ENCODE assay signal across 9 cellular contexts in genomic region chr15:52010633-52011595, GRCh38. TPM values are rescaled to one million over a fixed set of nuclear protein-coding genes. Genes with fewer than 3 reads are reported as not detected.
DNase-seq lines count a peak whose midpoint lies in the region; ATAC-seq and TF ChIP-seq lines count a peak whose summit lies in the region.
"Had no signal": no experiment of that assay in that cellular context is flagged by ENCODE, and none has a peak within 500 bp of the region (broad histone marks: within the 10 kb centered on the region; RNA-seq: fewer than 3 reads in every experiment).

No MANE protein-coding gene starts in this region.

- peak overlapping the region; percentile 39 for H3K4me2 ChIP-seq in GM23248 (ENCODE audit: unreplicated experiment)
- H3K4me2 ChIP-seq in mesenchymal stem cell (ENCODE audit: low read length, poor library complexity, severe bottlenecking): no peak overlapping the region

- H3K4me1 ChIP-seq in GM23248 (ENCODE audit: insufficient read depth): peaks cover 22% of the 10 kb centered on the region
- peaks cover 1% of the 10 kb centered on the region for H3K4me1 ChIP-seq in mesenchymal stem cell (ENCODE audit: control insufficient read depth, insufficient read depth, low read depth, low read length)
- no peaks in the 10 kb centered on the region for H3K4me1 ChIP-seq in tibial artery

- H3F3A ChIP-seq in GM23248 (ENCODE audit: insufficient read depth): peaks cover 33% of the 10 kb centered on the region

- H3K4me3 ChIP-seq in GM23248: no peak overlapping the region
- no peak overlapping the region for H3K4me3 ChIP-seq in mesenchymal stem cell (ENCODE audit: insufficient read depth in 1 of 2, low read depth in 1 of 2, low read length in 2 of 2)
- no peak overlapping the region for H3K4me3 ChIP-seq in tibial artery
- H3K4me3 ChIP-seq: SK-N-MC had no signal

- no peaks in the 10 kb centered on the region for H3K27me3 ChIP-seq in GM23248 (replicated peaks; ENCODE audit: insufficient read depth)
- H3K27me3 ChIP-seq in mesenchymal stem cell (ENCODE audit: control insufficient read depth in 1 of 2, insufficient read depth in 1 of 2, low read length in 2 of 2): no peaks in the 10 kb centered on the region
- H3K27me3 ChIP-seq in tibial artery: no peaks in the 10 kb centered on the region

- whole genome bisulfite sequencing in GM23248 (ENCODE audit: low coverage in 1 of 2, low lambda C conversion rate in 2 of 2, missing lambda C conversion rate in 2 of 2), 2 experiments: 58 to 61% methylated on average over 14 of the region's 14 CpGs
- 70% methylated on average over 13 of the region's 14 CpGs for WGBS in mesenchymal stem cell

- H3K4me3 Mint-ChIP-seq in activated T-cell treated with anti-CD3 and anti-CD28 coated beads, Interleukin-2, amount 50 U/mL, for 4 hours: no peak overlapping the region

- no peak overlapping the region for H3K9ac ChIP-seq in GM23248
- H3K9ac ChIP-seq in mesenchymal stem cell (ENCODE audit: low read length): peak overlapping the region; percentile 19

- H3K79me2 ChIP-seq in GM23248 (ENCODE audit: insufficient read depth): no peaks in the 10 kb centered on the region

- no peaks in the 10 kb centered on the region for H4K20me1 ChIP-seq in GM23248 (ENCODE audit: insufficient read depth)

- POLR2A ChIA-PET in GM10248 (lab: Yijun Ruan, JAX): no interaction called here

- no peak overlapping the region for H2BK15ac ChIP-seq in mesenchymal stem cell (ENCODE audit: low read depth, poor library complexity, severe bottlenecking)

- no peaks in the 10 kb centered on the region for H3K27me3 Mint-ChIP-seq in activated T-cell treated with anti-CD3 and anti-CD28 coated beads, Interleukin-2, amount 50 U/mL, for 4 hours (ENCODE audit: low read depth)

- H2AFZ ChIP-seq in GM23248: 0 out of 2 replicates have a peak overlapping the region, but pooled peaks have one; percentile 32
- no peak overlapping the region for H2AFZ ChIP-seq in mesenchymal stem cell (ENCODE audit: low read depth, low read length)

- intact Hi-C loops in tibial artery (cut with DNase I; ENCODE audit: low total_unique reads): no loop called here

- no peaks in the 10 kb centered on the region for H3K36me3 Mint-ChIP-seq in activated T-cell treated with anti-CD3 and anti-CD28 coated beads, Interleukin-2, amount 50 U/mL, for 4 hours (ENCODE audit: insufficient read depth)

- ATAC-seq in activated T-cell treated with anti-CD3 and anti-CD28 coated beads, Interleukin-2, amount 50 U/mL, for 4 hours: peak; percentile 34

- H4K8ac ChIP-seq in mesenchymal stem cell (ENCODE audit: low read length): no peak overlapping the region

- peak overlapping the region in 1 of 2 experiments; percentile 68 for H3K4ac ChIP-seq in mesenchymal stem cell (ENCODE audit: low read depth in 1 of 2, low read length in 2 of 2)

- no peaks in the 10 kb centered on the region for H3K9me3 ChIP-seq in GM23248 (ENCODE audit: low read depth)
- no peaks in the 10 kb centered on the region for H3K9me3 ChIP-seq in mesenchymal stem cell (ENCODE audit: control insufficient read depth, low read length)
- no peaks in the 10 kb centered on the region for H3K9me3 ChIP-seq in tibial artery

- H2AK5ac ChIP-seq in mesenchymal stem cell (ENCODE audit: low read length, severe bottlenecking): no peak overlapping the region

- peak overlapping the region; percentile 7 to 33 for H2BK12ac ChIP-seq in mesenchymal stem cell (ENCODE audit: low read length in 2 of 2)

- no peaks in the 10 kb centered on the region for H3K79me1 ChIP-seq in mesenchymal stem cell (replicated peaks; ENCODE audit: low read length, poor library complexity, severe bottlenecking)

- TF ChIP-seq CTCF in GM10248 (IDR thresholded peaks at IDR 0.05; ENCODE audit: control extremely low read depth, extremely low read depth, low read depth, missing control alignments) (no peak), tibial artery (IDR thresholded peaks at IDR 0.05) (no peak)

- H3K9me3 Mint-ChIP-seq in activated T-cell treated with anti-CD3 and anti-CD28 coated beads, Interleukin-2, amount 50 U/mL, for 4 hours: no peaks in the 10 kb centered on the region

- no peak overlapping the region for H3K14ac ChIP-seq in mesenchymal stem cell (ENCODE audit: low read length in 2 of 2)

- H2BK5ac ChIP-seq in mesenchymal stem cell (ENCODE audit: low read depth, low read length, poor library complexity, severe bottlenecking): no peak overlapping the region

- H4K91ac ChIP-seq in mesenchymal stem cell (ENCODE audit: low read length): no peak overlapping the region

- H3K18ac ChIP-seq in mesenchymal stem cell (ENCODE audit: low read depth in 1 of 2, low read length in 2 of 2): peak overlapping the region; percentile 25 to 91

- no peaks in the 10 kb centered on the region for H3K9me2 ChIP-seq in GM23248 (ENCODE audit: insufficient read depth)

- CTCF ChIA-PET in GM10248 (lab: Yijun Ruan, JAX): interaction anchor here (1.6 kb wide), 2 partner anchors 14 to 30 kb away, joined by 4 to 5 read pairs; no protein-coding TSS in a partner anchor

- in situ Hi-C loops in ACHN (cut with HindIII; ENCODE audit: low pct_ligation_motif_present, low pct_unique_long_range_greater_than_20kb, low sequenced_read_pairs): no loop called here
- in situ Hi-C loops in GM23248 (cut with MboI): no loop called here

- DNase-seq in ACHN: peak; percentile 38
- DNase-seq in GM23248: peak; percentile 95
- no peak for DNase-seq in activated T-cell treated with anti-CD3 and anti-CD28 coated beads, Interleukin-2, amount 50 U/mL, for 4 hours
- peak; percentile 88 for DNase-seq in mesenchymal stem cell
- no peak for DNase-seq in NCI-H2227 (lab: John Stamatoyannopoulos, UW; ENCODE audit: unreplicated experiment)
- DNase-seq in pons (ENCODE audit: low spot score): no peak
- DNase-seq in GM10248 (ENCODE audit: extremely low spot score): no peak
- DNase-seq in tibial artery: no peak

- H3K27ac ChIP-seq in GM23248: peak overlapping the region; percentile 34
- no peak overlapping the region for H3K27ac ChIP-seq in mesenchymal stem cell (ENCODE audit: low read length, poor library complexity, severe bottlenecking)
- H3K27ac ChIP-seq in tibial artery: no peak overlapping the region
- H3K27ac ChIP-seq: SK-N-MC had no signal

- no peak overlapping the region for H3K23ac ChIP-seq in mesenchymal stem cell (ENCODE audit: low read length in 2 of 2)

- H3K4me1 Mint-ChIP-seq in activated T-cell treated with anti-CD3 and anti-CD28 coated beads, Interleukin-2, amount 50 U/mL, for 4 hours (ENCODE audit: low read depth): peaks cover 56% of the 10 kb centered on the region

- H3K36me3 ChIP-seq in GM23248 (ENCODE audit: low read depth) (no peaks in the 10 kb centered on the region), mesenchymal stem cell (ENCODE audit: control insufficient read depth in 1 of 2, insufficient read depth in 2 of 2, low read depth in 1 of 2, low read length in 2 of 2) (no peaks in the 10 kb centered on the region), tibial artery (no peaks in the 10 kb centered on the region)

- H2BK120ac ChIP-seq in mesenchymal stem cell (ENCODE audit: low read depth, low read length): no peak overlapping the region

RNA-seq across cellular contexts. Expression of gene MAPK6, which starts 8.1 kb away (rescaled TPM):
- total RNA-seq in GM23248 (2014; rRNA removed; shearing (Covaris generic)): 55.4 and 69.3 TPM in 2 replicates
- polyA plus RNA-seq in GM23248 (2016; fragmentation: Nextera tagmentation; extraction: Ambion mirVana): 36.0 and 36.5 TPM in 2 replicates
- total RNA-seq in activated T-cell treated with anti-CD3 and anti-CD28 coated beads, Interleukin-2, amount 50 U/mL, for 4 hours: 10 to 100 TPM; 64.4 to 74.1 (median 68.0) TPM
- 52.4 TPM for polyA plus RNA-seq in mesenchymal stem cell (2013, experiment 1 of 2)
- 53.5 TPM for polyA plus RNA-seq in mesenchymal stem cell (2013, experiment 2 of 2)

RNA-seq across cellular contexts. Expression of gene LEO1, which starts 39.3 kb away (rescaled TPM):
- 28.1 and 33.6 TPM in 2 replicates for total RNA-seq in GM23248 (2014; rRNA removed; shearing (Covaris generic))
- polyA plus RNA-seq in GM23248 (2016; fragmentation: Nextera tagmentation; extraction: Ambion mirVana): 34.1 and 36.0 TPM in 2 replicates
- 10 to 100 TPM; 30.7 to 32.6 (median 30.8) TPM for total RNA-seq in activated T-cell treated with anti-CD3 and anti-CD28 coated beads, Interleukin-2, amount 50 U/mL, for 4 hours
- polyA plus RNA-seq in mesenchymal stem cell (2013, experiment 1 of 2): 25.7 TPM
- polyA plus RNA-seq in mesenchymal stem cell (2013, experiment 2 of 2): 25.2 TPM

Comparison
In these comparisons a context has a peak if more than half of its experiments do, and no peak if none do; other contexts are left out.
1. DNase-seq: peak in ACHN (single experiment), GM23248 (single experiment) and mesenchymal stem cell (single experiment); none in activated T-cell treated with anti-CD3 and anti-CD28 coated beads, Interleukin-2, amount 50 U/mL, for 4 hours (single experiment), NCI-H2227 (single experiment), pons (single experiment), GM10248 (single experiment) and tibial artery (0 of 2).